Comparison of ENCODE assay signal across 9 cellular contexts in genomic region chr12:100576311-100577036, GRCh38. TPM values are rescaled to one million over a fixed set of nuclear protein-coding genes. Genes with fewer than 3 reads are reported as not detected.
DNase-seq lines count a peak whose midpoint lies in the region; ATAC-seq, FAIRE-seq and TF ChIP-seq lines count a peak whose summit lies in the region.
"Had no signal": no experiment of that assay in that cellular context is flagged by ENCODE, and none has a peak within 500 bp of the region (broad histone marks: within the 10 kb centered on the region; RNA-seq: fewer than 3 reads in every experiment).

No MANE protein-coding gene starts in this region.

- no peaks in the 10 kb centered on the region for H3K27me3 ChIP-seq in GM12878 (replicated peaks in 1 of 2; ENCODE audit: control insufficient read depth in 2 of 2, insufficient read depth in 2 of 2, low read length in 1 of 2)

- H3K4me1 ChIP-seq in GM12878 (ENCODE audit: control insufficient read depth, insufficient read depth, low read length): peaks cover 12% of the 10 kb centered on the region

- in situ Hi-C loops in KBM-7 (cut with MboI; ENCODE audit: low pct_unique_long_range_greater_than_20kb, low sequenced_read_pairs): no loop called here
- in situ Hi-C loops in GM12878 (cut with MboI): no loop called here

- H3K4me2 ChIP-seq in GM12878 (ENCODE audit: control insufficient read depth, insufficient read depth): no peak overlapping the region

- TF ChIP-seq EP300 in GM12878 (IDR thresholded peaks at IDR 0.05; ENCODE audit: borderline replicate concordance in 1 of 2, control insufficient read depth in 1 of 2, low read depth in 2 of 2, low read length in 2 of 2): no peak

- H3K9me3 Mint-ChIP-seq in T-cell: no peaks in the 10 kb centered on the region

- POLR2A ChIA-PET in GM12878 (lab: Charles Lee) (no interaction called here), T-cell (lab: Charles Lee) (no interaction called here)

- RAD21 ChIA-PET in GM12878 (lab: Charles Lee; ENCODE audit: unreplicated experiment): interaction anchor here (0.8 to 2.5 kb wide), 3 partner anchors 9 to 17 kb away, joined by 4 to 6 read pairs (median 4); no protein-coding TSS in a partner anchor

- ATAC-seq in GM12878 (no peak), T-cell (replicated peaks in 1 of 4) (no peak)

- H3K79me2 ChIP-seq in GM12878 (ENCODE audit: control insufficient read depth, insufficient read depth, low read length): no peaks in the 10 kb centered on the region; the same call in 1 of the 2 replicates

- no peak overlapping the region for H3K27ac ChIP-seq in GM12878 (ENCODE audit: control insufficient read depth, insufficient read depth)

- H3K4me3 ChIP-seq in GM12878: no peak overlapping the region

- SMC1A ChIA-PET in GM12878 (lab: Charles Lee; ENCODE audit: uncharacterized antibody, unreplicated experiment): interaction anchor here (1.1 to 1.7 kb wide), 3 partner anchors 10 to 331 kb away, joined by 3 to 5 read pairs (median 3); no protein-coding TSS in a partner anchor

- H3K36me3 Mint-ChIP-seq in T-cell: no peaks in the 10 kb centered on the region

- no peak for TF ChIP-seq POLR2A in GM12878 (IDR thresholded peaks at IDR 0.05; ENCODE audit: low read depth, low read length)

- H3K36me3 ChIP-seq in GM12878 (ENCODE audit: control insufficient read depth in 2 of 2, insufficient read depth in 2 of 2, low read length in 1 of 2): no peaks in the 10 kb centered on the region

- peak; percentile 93 for DNase-seq in CD1c-positive myeloid dendritic cell (ENCODE audit: extremely low spot score)
- DNase-seq in KBM-7: peak; percentile 27
- no peak for DNase-seq in GM12878 (ENCODE audit: low read depth, low spot score)
- peak; percentile 89 to 95 for DNase-seq in lung microvascular endothelial cell (ENCODE audit: low read depth in 2 of 2)
- DNase-seq in C1 segment of cervical spinal cord (lab: John Stamatoyannopoulos, UW): no peak
- no peak for DNase-seq in cortex of kidney (lab: John Stamatoyannopoulos, UW)
- no peak for DNase-seq in T-cell
- no peak for DNase-seq in DMS 273 treated with DMSO at 0.1 percent for 48 hours (lab: John Stamatoyannopoulos, UW)
- DNase-seq: activated CD4-positive, CD25-positive, alpha-beta regulatory T cell treated with anti-CD3 and anti-CD28 coated beads, Interleukin-2, amount 50 U/mL, for 72 hours had no signal

- no peak for FAIRE-seq in GM12878 (lab: Jason Lieb, UNC)

- BruUV-seq in GM12878 (replicated peaks; lab: Mats Ljungman, UMichigan): no TSS peak

- CTCF ChIA-PET in GM12878 (lab: Yijun Ruan, JAX): interaction anchor here (0.5 to 1.9 kb wide), 4 partner anchors 21 to 322 kb away, joined by 3 to 9 read pairs (median 3); no protein-coding TSS in a partner anchor
- CTCF ChIA-PET in T-cell (lab: Charles Lee): no interaction called here

- no peaks in the 10 kb centered on the region for H3K9me3 ChIP-seq in GM12878 (replicated peaks; ENCODE audit: control insufficient read depth, insufficient read depth, low read length)

- peaks cover 10 to 18% (median 17%) of the 10 kb centered on the region in 3 donors for H3K4me1 Mint-ChIP-seq in T-cell

- H4K20me1 ChIP-seq in GM12878 (ENCODE audit: control insufficient read depth, insufficient read depth): no peaks in the 10 kb centered on the region

- intact Hi-C loops in GM12878 (cut with micrococcal nuclease; ENCODE audit: unreplicated experiment): no loop called here

- no peak overlapping the region for H3K27ac Mint-ChIP-seq in T-cell

- H3K4me3 Mint-ChIP-seq in T-cell: no peak overlapping the region

- TF ChIP-seq CTCF in GM12878 (IDR thresholded peaks at IDR 0.05 in 2 of 3, conservative IDR thresholded peaks at IDR 0.05 in 1 of 3; ENCODE audit: control insufficient read depth in 2 of 3, extremely low read depth in 1 of 3, insufficient read depth in 1 of 3, low read depth in 3 of 3, low read length in 3 of 3): no peak

- peaks cover 12 to 16% of the 10 kb centered on the region in 2 donors for H3K27me3 Mint-ChIP-seq in T-cell

- no peak for TF ChIP-seq RAD21 in GM12878 (IDR thresholded peaks at IDR 0.05; ENCODE audit: insufficient read depth, low read depth, low read length)

- no peak overlapping the region for H2AFZ ChIP-seq in GM12878 (ENCODE audit: control insufficient read depth, low read depth, low read length)

- H3K9ac ChIP-seq in GM12878 (ENCODE audit: control insufficient read depth, insufficient read depth, low read length): no peak overlapping the region

- 49% methylated on average over 3 of the region's 3 CpGs for WGBS in GM12878 (ENCODE audit: insufficient coverage, insufficient replicate concordance, low lambda C conversion rate, missing lambda C conversion rate)

TF ChIP-seq in GM12878, 131 proteins besides CTCF, POLR2A, EP300 and RAD21:
- TF ChIP-seq BHLHE40 (IDR thresholded peaks at IDR 0.05; ENCODE audit: borderline replicate concordance in 1 of 2, low read depth in 2 of 2, low read length in 1 of 2): 0 out of 4 replicates have a peak, but pooled peaks of 1 of the 2 experiments have one; percentile 5
- TF ChIP-seq, protein P1, sequence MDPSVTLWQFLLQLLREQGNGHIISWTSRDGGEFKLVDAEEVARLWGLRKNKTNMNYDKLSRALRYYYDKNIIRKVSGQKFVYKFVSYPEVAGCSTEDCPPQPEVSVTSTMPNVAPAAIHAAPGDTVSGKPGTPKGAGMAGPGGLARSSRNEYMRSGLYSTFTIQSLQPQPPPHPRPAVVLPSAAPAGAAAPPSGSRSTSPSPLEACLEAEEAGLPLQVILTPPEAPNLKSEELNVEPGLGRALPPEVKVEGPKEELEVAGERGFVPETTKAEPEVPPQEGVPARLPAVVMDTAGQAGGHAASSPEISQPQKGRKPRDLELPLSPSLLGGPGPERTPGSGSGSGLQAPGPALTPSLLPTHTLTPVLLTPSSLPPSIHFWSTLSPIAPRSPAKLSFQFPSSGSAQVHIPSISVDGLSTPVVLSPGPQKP (IDR thresholded peaks at IDR 0.05; ENCODE audit: low read depth, low read length): no peak
- no peak for TF ChIP-seq POLR2AphosphoS5 (IDR thresholded peaks at IDR 0.05; ENCODE audit: low read length)
- TF ChIP-seq USF2 (IDR thresholded peaks at IDR 0.05; ENCODE audit: borderline replicate concordance, low read depth, low read length): no peak
- TF ChIP-seq, protein P2, sequence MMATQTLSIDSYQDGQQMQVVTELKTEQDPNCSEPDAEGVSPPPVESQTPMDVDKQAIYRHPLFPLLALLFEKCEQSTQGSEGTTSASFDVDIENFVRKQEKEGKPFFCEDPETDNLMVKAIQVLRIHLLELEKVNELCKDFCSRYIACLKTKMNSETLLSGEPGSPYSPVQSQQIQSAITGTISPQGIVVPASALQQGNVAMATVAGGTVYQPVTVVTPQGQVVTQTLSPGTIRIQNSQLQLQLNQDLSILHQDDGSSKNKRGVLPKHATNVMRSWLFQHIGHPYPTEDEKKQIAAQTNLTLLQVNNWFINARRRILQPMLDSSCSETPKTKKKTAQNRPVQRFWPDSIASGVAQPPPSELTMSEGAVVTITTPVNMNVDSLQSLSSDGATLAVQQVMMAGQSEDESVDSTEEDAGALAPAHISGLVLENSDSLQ (IDR thresholded peaks at IDR 0.05): no peak
- peak; percentile 55 for TF ChIP-seq ATF7 (IDR thresholded peaks at IDR 0.05; ENCODE audit: low read depth)
- no peak for TF ChIP-seq CBX3 (IDR thresholded peaks at IDR 0.05; ENCODE audit: borderline replicate concordance, low read depth)
- no peak for TF ChIP-seq DPF2 (IDR thresholded peaks at IDR 0.05)
- no peak for TF ChIP-seq SIX5 (IDR thresholded peaks at IDR 0.05; ENCODE audit: low read depth, low read length, severe bottlenecking)
- TF ChIP-seq MXI1 (IDR thresholded peaks at IDR 0.05; ENCODE audit: low read depth, low read length): no peak
- TF ChIP-seq NR2C1 (IDR thresholded peaks at IDR 0.05): no peak

RNA-seq across cellular contexts. Expression of gene GAS2L3, which starts 3.0 kb away (rescaled TPM):
- total RNA-seq in GM12878 (2013; cell fraction: nucleolus; rRNA removed): 41.0 and 45.5 TPM in 2 replicates
- total RNA-seq in GM12878 (2014; rRNA removed): 2.7 and 3.3 TPM in 2 replicates
- 3.0 and 4.4 TPM in 2 replicates for total RNA-seq in GM12878 (2014; rRNA removed; fragmentation: Illumina TruSeq; extraction: Trizol)
- 2.5 and 2.6 TPM in 2 replicates for total RNA-seq in GM12878 (2021)
- 0.77 TPM for polyA plus RNA-seq in GM12878 (2011; ENCODE audit: low read depth)
- polyA plus RNA-seq in GM12878 (2011; rRNA removed): 6.6 and 9.1 TPM in 2 replicates
- 1.4 and 2.2 TPM in 2 replicates for polyA plus RNA-seq in GM12878 (2011; cell fraction: cytosol; rRNA removed)
- polyA plus RNA-seq in GM12878 (2011; cell fraction: nucleus; rRNA removed): 11.2 TPM in 2 replicates
- 0.80 and 1.9 TPM in 2 replicates for polyA plus RNA-seq in GM12878 (2012)
- 2.3 and 2.4 TPM in 2 replicates for polyA plus RNA-seq in GM12878 (2014; fragmentation: Illumina TruSeq; extraction: Trizol)
- polyA plus RNA-seq in GM12878 (2014; fragmentation: Nextera tagmentation; extraction: Ambion mirVana): under 1 TPM; 0.46 to 0.63 TPM
- 0.75 and 1.5 TPM in 2 replicates for polyA plus RNA-seq in GM12878 (2014; rRNA removed)
- 1 to 10 TPM; 1.7 to 2.6 TPM for polyA plus RNA-seq in GM12878 (2016; fragmentation: Nextera tagmentation; extraction: Ambion mirVana)
- 5.4 and 7.4 TPM in 2 replicates for polyA minus RNA-seq in GM12878 (2011; rRNA and poly(A)+ RNA removed)
- polyA minus RNA-seq in GM12878 (2011; cell fraction: cytosol; rRNA and poly(A)+ RNA removed): 2.1 and 7.4 TPM in 2 replicates
- 12.0 and 16.5 TPM in 2 replicates for polyA minus RNA-seq in GM12878 (2011; cell fraction: nucleus; rRNA and poly(A)+ RNA removed)
- total RNA-seq in lung microvascular endothelial cell: 13.5 and 17.7 TPM in 2 replicates
- under 1 TPM in 2 of 5 donors, not detected in 3; 0.09 to 0.16 TPM for total RNA-seq in T-cell

Comparison
In these comparisons a context has a peak if more than half of its experiments do, and no peak if none do; other contexts are left out.
1. DNase-seq: peak in CD1c-positive myeloid dendritic cell (single experiment), KBM-7 (single experiment) and lung microvascular endothelial cell (2 of 2); none in GM12878 (single experiment), C1 segment of cervical spinal cord (0 of 14), cortex of kidney (single experiment), T-cell (0 of 34) and DMS 273 treated with DMSO at 0.1 percent for 48 hours (single experiment).